Comparison of ENCODE assay signal across 1 cellular context in genomic region chr6:8130399-8130798, GRCh38.
TF ChIP-seq lines count a peak whose summit lies in the region.

No MANE protein-coding gene starts in this region.

TF ChIP-seq in IMR-90, 13 proteins besides CTCF, POLR2A, EP300 and RAD21 (continued from another document):
- no peak for TF ChIP-seq ELK1 (IDR thresholded peaks at IDR 0.05; ENCODE audit: borderline replicate concordance, low read depth, low read length)
